Comparison of ENCODE assay signal across 9 cellular contexts in the genomic region with DNA sequence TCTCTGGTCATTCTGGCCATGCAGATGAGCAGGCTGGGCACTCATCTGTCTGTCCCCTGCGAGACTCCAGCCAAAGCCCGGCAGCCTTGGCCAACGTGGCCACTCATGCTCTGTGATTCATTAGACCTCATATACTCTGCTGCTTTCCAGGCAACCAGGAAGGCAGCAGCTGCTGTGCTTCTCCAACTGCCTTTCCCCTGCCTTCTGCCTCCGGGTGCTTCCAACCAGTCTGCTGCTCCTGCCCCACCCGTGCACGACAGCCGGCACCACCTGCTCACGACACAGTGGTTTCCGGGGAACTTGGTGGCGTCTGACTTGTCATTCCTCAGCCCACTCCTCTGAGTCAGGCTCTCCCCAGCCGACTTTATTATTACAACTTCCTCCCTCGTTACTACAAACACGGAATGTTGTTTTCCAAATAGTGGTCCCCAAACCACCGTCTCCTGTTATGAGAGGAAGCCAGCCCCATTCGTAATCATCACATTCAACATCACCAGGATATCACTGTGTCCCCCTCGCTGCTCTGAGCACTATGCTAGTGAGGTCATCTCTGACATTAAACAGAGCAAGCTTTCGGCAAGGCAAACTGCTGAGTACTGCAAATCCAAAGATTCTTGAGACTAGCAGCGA.
DNase-seq lines count a peak whose midpoint lies in the region; ATAC-seq and TF ChIP-seq lines count a peak whose summit lies in the region.
"Had no signal": no experiment of that assay in that cellular context is flagged by ENCODE, and none has a peak within 500 bp of the region (broad histone marks: within the 10 kb centered on the region; RNA-seq: fewer than 3 reads in every experiment).

No MANE protein-coding gene starts in this region.

- TF ChIP-seq CTCF in brain microvascular endothelial cell (IDR thresholded peaks at IDR 0.05; ENCODE audit: low read depth, low read length, missing control alignments), result no peak
- no peak for TF ChIP-seq CTCF in type B pancreatic cell (conservative IDR thresholded peaks at IDR 0.05)

- in situ Hi-C loops in brain microvascular endothelial cell (cut with HindIII; ENCODE audit: low pct_ligation_motif_present, low sequenced_read_pairs), result no loop called here

- no peak for ATAC-seq in effector memory CD8-positive, alpha-beta T cell (replicated peaks)
- no peak for ATAC-seq in GM18858 (IDR thresholded peaks at IDR 0.05; ENCODE audit: unreplicated experiment)

- H3K36me3 ChIP-seq in brain microvascular endothelial cell (replicated peaks) (no peaks in the 10 kb centered on the region), mesodermal cell (ENCODE audit: control insufficient read depth, insufficient read depth, low read length) (no peaks in the 10 kb centered on the region)

- peaks cover 5% of the 10 kb centered on the region for H3K4me1 Mint-ChIP-seq in activated naive CD4-positive, alpha-beta T cell treated with anti-CD3 and anti-CD28 coated beads for 36 hours (ENCODE audit: low read depth)
- H3K4me1 Mint-ChIP-seq in type B pancreatic cell (ENCODE audit: unreplicated experiment), result peaks cover 9% of the 10 kb centered on the region
- no peaks in the 10 kb centered on the region for H3K4me1 Mint-ChIP-seq in effector memory CD8-positive, alpha-beta T cell (ENCODE audit: low read depth in 2 of 2)

- no peaks in the 10 kb centered on the region for H3K27me3 ChIP-seq in brain microvascular endothelial cell (replicated peaks)

- intact Hi-C loops in activated naive CD4-positive, alpha-beta T cell treated with anti-CD3 and anti-CD28 coated beads for 36 hours (cut with micrococcal nuclease), result no loop called here

- no peaks in the 10 kb centered on the region for H3K9me3 ChIP-seq in mesodermal cell (ENCODE audit: control insufficient read depth, low read length)

- H3K36me3 Mint-ChIP-seq in activated naive CD4-positive, alpha-beta T cell treated with anti-CD3 and anti-CD28 coated beads for 36 hours (ENCODE audit: low read depth), result no peaks in the 10 kb centered on the region
- peaks cover 5% of the 10 kb centered on the region for H3K36me3 Mint-ChIP-seq in type B pancreatic cell
- H3K36me3 Mint-ChIP-seq in effector memory CD8-positive, alpha-beta T cell (ENCODE audit: insufficient read depth), result no peaks in the 10 kb centered on the region

- 87 to 88% methylated on average over 16 to 18 of the region's 18 CpGs for WGBS in mesodermal cell (ENCODE audit: insufficient coverage in 2 of 2), 2 experiments

- peak; percentile 45 for DNase-seq in activated naive CD4-positive, alpha-beta T cell treated with anti-CD3 and anti-CD28 coated beads for 36 hours
- DNase-seq in activated naive CD4-positive, alpha-beta T cell (lab: John Stamatoyannopoulos, UW), result no peak
- DNase-seq in brain microvascular endothelial cell, result peak; percentile 82
- DNase-seq in type B pancreatic cell (ENCODE audit: extremely low spot score, unreplicated experiment), result no peak
- DNase-seq in effector memory CD8-positive, alpha-beta T cell, result no peak
- DNase-seq in NCI-H2196 (lab: John Stamatoyannopoulos, UW; ENCODE audit: unreplicated experiment), result no peak

- no peaks in the 10 kb centered on the region for H3K9me3 Mint-ChIP-seq in activated naive CD4-positive, alpha-beta T cell treated with anti-CD3 and anti-CD28 coated beads for 36 hours
- no peaks in the 10 kb centered on the region for H3K9me3 Mint-ChIP-seq in type B pancreatic cell
- H3K9me3 Mint-ChIP-seq in effector memory CD8-positive, alpha-beta T cell, result no peaks in the 10 kb centered on the region

- peaks cover 20% of the 10 kb centered on the region for H3K27me3 Mint-ChIP-seq in activated naive CD4-positive, alpha-beta T cell treated with anti-CD3 and anti-CD28 coated beads for 36 hours (ENCODE audit: low read depth)
- H3K27me3 Mint-ChIP-seq in type B pancreatic cell, result peaks cover 4% of the 10 kb centered on the region
- H3K27me3 Mint-ChIP-seq in effector memory CD8-positive, alpha-beta T cell, result peaks cover 45 to 69% of the 10 kb centered on the region in 2 donors

- no peaks in the 10 kb centered on the region for H3K4me1 ChIP-seq in mesodermal cell (ENCODE audit: control insufficient read depth, insufficient read depth, low read length, poor library complexity, severe bottlenecking)

- CTCF ChIA-PET in activated naive CD4-positive, alpha-beta T cell treated with anti-CD3 and anti-CD28 coated beads for 36 hours (lab: Charles Lee), result no interaction called here

- no peak overlapping the region for H3K27ac ChIP-seq in brain microvascular endothelial cell
- H3K27ac ChIP-seq in mesodermal cell (ENCODE audit: low read depth, low read length, severe bottlenecking), result peak overlapping the region; percentile 43
- H3K27ac ChIP-seq: skin epidermis had no signal

- H3K4me3 Mint-ChIP-seq in activated naive CD4-positive, alpha-beta T cell treated with anti-CD3 and anti-CD28 coated beads for 36 hours, result no peak overlapping the region
- peak overlapping the region; percentile 6 for H3K4me3 Mint-ChIP-seq in type B pancreatic cell
- H3K4me3 Mint-ChIP-seq in effector memory CD8-positive, alpha-beta T cell, result no peak overlapping the region

- no peak overlapping the region for H3K27ac Mint-ChIP-seq in activated naive CD4-positive, alpha-beta T cell treated with anti-CD3 and anti-CD28 coated beads for 36 hours
- H3K27ac Mint-ChIP-seq in type B pancreatic cell, result peak overlapping the region; percentile 50
- H3K27ac Mint-ChIP-seq in effector memory CD8-positive, alpha-beta T cell, result no peak overlapping the region

- peak overlapping the region; percentile 22 for H3K4me3 ChIP-seq in brain microvascular endothelial cell (ENCODE audit: low read depth, low read length)
- no peak overlapping the region for H3K4me3 ChIP-seq in mesodermal cell (ENCODE audit: extremely low read depth, insufficient read depth, low read length, poor library complexity, severe bottlenecking)
- H3K4me3 ChIP-seq: skin epidermis had no signal

Comparison
In these comparisons a context has a peak if more than half of its experiments do, and no peak if none do; other contexts are left out.
1. DNase-seq: peak in activated naive CD4-positive, alpha-beta T cell treated with anti-CD3 and anti-CD28 coated beads for 36 hours (single experiment) and brain microvascular endothelial cell (single experiment); none in activated naive CD4-positive, alpha-beta T cell (0 of 4), type B pancreatic cell (single experiment), effector memory CD8-positive, alpha-beta T cell (0 of 3) and NCI-H2196 (single experiment).